25 cellular contexts compared by ENCODE assay signal in genomic region chr1:110707257-110707656, GRCh38. TPM values are rescaled to one million over a fixed set of nuclear protein-coding genes. Genes with fewer than 3 reads are reported as not detected.
"Had no signal": no experiment of that assay in that cellular context is flagged by ENCODE, and none has a peak within 500 bp of the region (broad histone marks: within the 10 kb centered on the region; RNA-seq: fewer than 3 reads in every experiment).

No MANE protein-coding gene starts in this region.

- ATAC-seq: K562, Panc1, PC-3, T-cell had no signal

- H3K9me3 ChIP-seq: SK-N-SH had no signal

- H3K4me3 ChIP-seq: K562 had no signal

- DNase-seq: NCI-H1092 treated with DMSO at 0.1 percent for 48 hours, NCI-H1436, NCI-H187, NCI-H2029, NCI-H2081 treated with DMSO at 0.1 percent for 48 hours, NCI-H2171, NCI-H226, NCI-H446, NCI-H510A, NCI-H524 treated with DMSO at 0.1 percent for 48 hours, NCI-H69, NCI-H774, PC-3, SHP77, SK-N-SH, SW 1271, T-cell had no signal

- H3K27ac ChIP-seq: HL-60, KMS-11, RWPE1 had no signal

RNA-seq across cellular contexts. Expression of gene KCNA3, which starts 32.5 kb away (rescaled TPM):
- total RNA-seq: K562, LHCN-M2, MCF 10A, PC-3, SK-MEL-5 had no signal
